8 cellular contexts compared by ENCODE assay signal in the genomic region with DNA sequence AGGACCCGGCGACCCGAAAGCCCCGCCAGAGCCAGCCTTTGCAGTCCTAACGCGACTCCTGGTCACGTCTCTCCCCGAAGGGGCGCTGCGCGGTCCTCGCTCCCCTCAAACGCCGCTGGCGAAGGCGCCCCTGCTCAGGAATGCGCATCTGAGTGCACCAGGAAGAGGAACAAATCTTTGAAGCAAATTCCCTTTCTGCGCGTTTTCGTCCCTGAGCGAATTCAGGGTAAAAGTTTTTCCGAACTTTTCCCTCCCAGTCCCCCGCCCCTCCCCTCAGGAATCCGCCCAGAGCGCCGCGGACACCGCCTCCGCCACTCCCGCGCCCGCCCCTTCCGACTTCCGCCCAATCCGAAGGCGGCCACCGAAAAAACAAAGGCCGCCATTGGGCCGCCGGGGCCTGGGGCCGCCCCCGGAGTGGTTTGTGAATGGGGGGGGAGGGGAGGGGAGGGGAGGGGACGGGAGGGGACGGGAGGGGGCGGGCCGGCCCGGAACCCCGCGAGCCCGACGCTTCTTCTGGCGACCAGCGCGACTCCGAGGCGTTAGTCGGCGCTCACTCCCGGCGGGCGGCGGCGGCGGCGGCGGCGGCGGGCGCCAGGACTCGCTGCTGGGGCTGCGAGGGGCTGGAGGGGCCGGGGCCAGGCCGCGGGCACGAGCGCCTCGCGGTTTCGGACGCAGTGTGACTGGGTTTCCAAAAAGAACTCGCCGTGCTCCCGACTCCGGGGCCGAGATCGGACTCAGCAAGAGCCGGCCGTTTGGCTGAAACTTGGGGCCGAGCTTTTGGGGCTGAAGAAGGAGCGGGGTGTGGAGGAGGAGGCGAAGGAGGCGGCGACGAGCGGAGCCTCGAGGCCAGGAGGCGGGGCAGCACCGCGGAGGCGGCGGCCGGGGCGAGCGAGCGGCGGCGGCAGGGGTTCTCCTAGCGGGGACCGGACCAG. TPM values are rescaled to one million over a fixed set of nuclear protein-coding genes. Genes with fewer than 3 reads are reported as not detected.
A peak's percentile ranks its signal among the peaks of the same experiment; 100 is the strongest.
DNase-seq lines count a peak whose midpoint lies in the region; ATAC-seq and TF ChIP-seq lines count a peak whose summit lies in the region.

A gene (plus strand): TSS at position 539 of the 932 bp plus-strand sequence. CDS start 793 bp downstream, outside the sequence.

- no peak for TF ChIP-seq EP300 in ovary (IDR thresholded peaks at IDR 0.05)

- no peaks in the 10 kb centered on the region for H3K9me2 ChIP-seq in Karpas-422 (replicated peaks; ENCODE audit: insufficient read depth, low read length)

- no peak within 1 kb of the TSS for H3K27ac Mint-ChIP-seq in activated naive CD8-positive, alpha-beta T cell treated with anti-CD3 and anti-CD28 coated beads for 36 hours

- TF ChIP-seq POLR2A in ovary (IDR thresholded peaks at IDR 0.05), result peak; percentile 72

- H2AFZ ChIP-seq in Karpas-422 (ENCODE audit: low read length), result peak within 1 kb of the TSS; percentile 92

- H3K4me1 ChIP-seq in Karpas-422 (ENCODE audit: low read length) (peaks cover 31% of the 10 kb centered on the region), ovary (ENCODE audit: insufficient read depth) (peaks cover 14% of the 10 kb centered on the region), thymus (ENCODE audit: control insufficient read depth, insufficient read depth, low read length) (peaks cover 7% of the 10 kb centered on the region)

- H3K9me3 Mint-ChIP-seq in activated naive CD8-positive, alpha-beta T cell treated with anti-CD3 and anti-CD28 coated beads for 36 hours, result no peaks in the 10 kb centered on the region

- H3K4me2 ChIP-seq in Karpas-422 (ENCODE audit: low read depth, low read length, poor library complexity, severe bottlenecking), result peak within 1 kb of the TSS; percentile 88

- no peaks in the 10 kb centered on the region for H3K36me3 Mint-ChIP-seq in activated naive CD8-positive, alpha-beta T cell treated with anti-CD3 and anti-CD28 coated beads for 36 hours

- no peaks in the 10 kb centered on the region for H3K27me3 ChIP-seq in Karpas-422 (ENCODE audit: low read length)
- H3K27me3 ChIP-seq in ovary, result no peaks in the 10 kb centered on the region
- H3K27me3 ChIP-seq in thymus (ENCODE audit: control insufficient read depth, insufficient read depth), result peaks cover 56% of the 10 kb centered on the region

- H3K4me3 ChIP-seq in Karpas-422 (ENCODE audit: low read length) (peak within 1 kb of the TSS; percentile 83), ovary (peak within 1 kb of the TSS; percentile 77), thymus (ENCODE audit: low read length) (peak within 1 kb of the TSS; percentile 83)

- H3K9ac ChIP-seq in Karpas-422 (ENCODE audit: low read length), result peak within 1 kb of the TSS; percentile 90

- no peak for TF ChIP-seq CTCF in ovary (IDR thresholded peaks at IDR 0.05)

- H3K4me1 Mint-ChIP-seq in activated naive CD8-positive, alpha-beta T cell treated with anti-CD3 and anti-CD28 coated beads for 36 hours, result peaks cover 10% of the 10 kb centered on the region

- 0 to 1% (median 1%) methylated on average over 63 to 106 of the region's 109 CpGs for WGBS in ovary, 3 donors
- under 1% methylated on average over 107 of the region's 109 CpGs for WGBS in thymus

- peaks cover 20% of the 10 kb centered on the region for H3K27me3 Mint-ChIP-seq in activated naive CD8-positive, alpha-beta T cell treated with anti-CD3 and anti-CD28 coated beads for 36 hours

- H3K36me3 ChIP-seq in Karpas-422 (ENCODE audit: insufficient read depth, low read length) (no peaks in the 10 kb centered on the region), ovary (no peaks in the 10 kb centered on the region), thymus (ENCODE audit: control insufficient read depth, insufficient read depth) (no peaks in the 10 kb centered on the region)

- ATAC-seq in GM21786 (IDR thresholded peaks at IDR 0.05; ENCODE audit: unreplicated experiment), result peak; percentile 79

- H3K4me3 Mint-ChIP-seq in activated naive CD8-positive, alpha-beta T cell treated with anti-CD3 and anti-CD28 coated beads for 36 hours, result peak within 1 kb of the TSS; percentile 78

- H4K20me1 ChIP-seq in Karpas-422 (ENCODE audit: insufficient read depth, low read depth, low read length), result no peaks in the 10 kb centered on the region; the same call in 1 of the 2 replicates

- H3K27ac ChIP-seq in Karpas-422 (ENCODE audit: low read length), result peak within 1 kb of the TSS; percentile 77
- H3K27ac ChIP-seq in ovary, result peak within 1 kb of the TSS; percentile 93 to 95
- peak within 1 kb of the TSS; percentile 81 for H3K27ac ChIP-seq in thymus (ENCODE audit: low read depth)

- DNase-seq in ELR (ENCODE audit: low read depth), result peak; percentile 93
- peak; percentile 95 for DNase-seq in Karpas-422
- DNase-seq in SKM-1 (lab: John Stamatoyannopoulos, UW; ENCODE audit: unreplicated experiment), result peak; percentile 89
- DNase-seq in activated naive CD8-positive, alpha-beta T cell treated with anti-CD3 and anti-CD28 coated beads for 36 hours, result peak; percentile 87
- DNase-seq in head of caudate nucleus, result peak; percentile 49 to 92 (median 85)
- DNase-seq in ovary, result peak; percentile 95 to 97 (median 96)

- H3K9me3 ChIP-seq in Karpas-422 (ENCODE audit: low read length) (no peaks in the 10 kb centered on the region), ovary (no peaks in the 10 kb centered on the region), thymus (ENCODE audit: control insufficient read depth) (peaks cover 3% of the 10 kb centered on the region)

- intact Hi-C loops in head of caudate nucleus (cut with DNase I) (loop anchor here (10.0 kb wide), 1 partner anchor 179 kb away; no protein-coding TSS in a partner anchor), ovary (cut with DNase I) (loop anchor here in 2 of 4 donors (5.0 to 10.0 kb wide), 2 partner anchors 179 to 236 kb away; no protein-coding TSS in a partner anchor)

- H3K79me2 ChIP-seq in Karpas-422 (ENCODE audit: low read length), result no peaks in the 10 kb centered on the region

RNA-seq across cellular contexts. Expression of the gene that starts here (rescaled TPM):
- total RNA-seq in Karpas-422 (2014; rRNA removed; shearing (Covaris generic); ENCODE audit: low replicate concordance), result 9.2 and 10.2 TPM in 2 replicates
- under 1 TPM; 0.52 to 0.68 TPM for total RNA-seq in activated naive CD8-positive, alpha-beta T cell treated with anti-CD3 and anti-CD28 coated beads for 36 hours
- total RNA-seq in ovary, result 10 to 100 TPM; 18.4 to 56.3 (median 35.9) TPM
- polyA plus RNA-seq in ovary, result 10 to 100 TPM; 26.8 to 34.8 TPM
- polyA plus RNA-seq in thymus, result 3.9 TPM

Comparison
In these comparisons a context has a peak if more than half of its experiments do, and no peak if none do; other contexts are left out.
1. Peak in every context shown above with its lines: DNase-seq, ATAC-seq, H3K4me3 ChIP-seq and H3K27ac ChIP-seq.
2. Peak in DNase-seq in activated naive CD8-positive, alpha-beta T cell treated with anti-CD3 and anti-CD28 coated beads for 36 hours; RNA of the gene not detected or under 1 TPM.